Comparison of ENCODE assay signal across 9 cellular contexts in genomic region chr6:89350281-89351037, GRCh38. TPM values are rescaled to one million over a fixed set of nuclear protein-coding genes. Genes with fewer than 3 reads are reported as not detected.
DNase-seq lines count a peak whose midpoint lies in the region; ATAC-seq and TF ChIP-seq lines count a peak whose summit lies in the region.
"Had no signal": no experiment of that assay in that cellular context is flagged by ENCODE, and none has a peak within 500 bp of the region (broad histone marks: within the 10 kb centered on the region; RNA-seq: fewer than 3 reads in every experiment).

No MANE protein-coding gene starts in this region.

- peak overlapping the region; percentile 86 for H3K27ac ChIP-seq in cardiac muscle cell
- H3K27ac ChIP-seq in thoracic aorta, result no peak overlapping the region
- H3K27ac ChIP-seq: epithelial cell of prostate had no signal

- H3K9me3 ChIP-seq in cardiac muscle cell (ENCODE audit: low read depth), result no peaks in the 10 kb centered on the region
- no peaks in the 10 kb centered on the region for H3K9me3 ChIP-seq in thoracic aorta

- H3K4me3 Mint-ChIP-seq in T-helper 2 cell treated with Interferon-gamma antibody and Interleukin-4, amounts not matched to agents 5 μg/mL and 100 μg/mL, for 36 hours, result peak overlapping the region; percentile 98
- H3K4me3 Mint-ChIP-seq in glutamatergic neuron (ENCODE audit: unreplicated experiment), result peak overlapping the region; percentile 94

- H3K27me3 Mint-ChIP-seq in T-helper 2 cell treated with Interferon-gamma antibody and Interleukin-4, amounts not matched to agents 5 μg/mL and 100 μg/mL, for 36 hours (ENCODE audit: low read depth), result no peaks in the 10 kb centered on the region
- H3K27me3 Mint-ChIP-seq in glutamatergic neuron (ENCODE audit: unreplicated experiment), result peaks cover 7% of the 10 kb centered on the region

- H3K4me1 ChIP-seq in cardiac muscle cell (ENCODE audit: low read depth) (peaks cover 39% of the 10 kb centered on the region), thoracic aorta (ENCODE audit: control insufficient read depth in 1 of 2, low read depth in 2 of 2) (peaks cover 5 to 45% of the 10 kb centered on the region in 2 donors)

- no peak overlapping the region for H3K4me3 ChIP-seq in cardiac muscle cell
- peak overlapping the region; percentile 85 for H3K4me3 ChIP-seq in thoracic aorta

- H3K27me3 ChIP-seq in cardiac muscle cell, result no peaks in the 10 kb centered on the region
- no peaks in the 10 kb centered on the region for H3K27me3 ChIP-seq in thoracic aorta (replicated peaks; ENCODE audit: insufficient read depth)

- TF ChIP-seq CTCF in cardiac muscle cell (IDR thresholded peaks at IDR 0.05; ENCODE audit: low read depth, low read length) (no peak), glutamatergic neuron (IDR thresholded peaks at IDR 0.05; ENCODE audit: partially characterized antibody, unreplicated experiment) (no peak), thoracic aorta (IDR thresholded peaks at IDR 0.05) (no peak)

- intact Hi-C loops in Right ventricle myocardium superior (cut with DNase I), result no loop called here

- H3K9me3 Mint-ChIP-seq in T-helper 2 cell treated with Interferon-gamma antibody and Interleukin-4, amounts not matched to agents 5 μg/mL and 100 μg/mL, for 36 hours, result no peaks in the 10 kb centered on the region
- peaks cover 4% of the 10 kb centered on the region for H3K9me3 Mint-ChIP-seq in glutamatergic neuron (ENCODE audit: unreplicated experiment)

- DNase-seq in cardiac muscle cell (ENCODE audit: low read depth in 1 of 2, low spot score in 1 of 2), result peak in 1 of 2 donors; percentile 56
- DNase-seq in Right ventricle myocardium superior, result no peak
- DNase-seq in T-helper 2 cell treated with Interferon-gamma antibody and Interleukin-4, amounts not matched to agents 5 μg/mL and 100 μg/mL, for 36 hours (ENCODE audit: low spot score), result no peak
- no peak for DNase-seq in glutamatergic neuron
- no peak for DNase-seq in thoracic aorta (ENCODE audit: low spot score)
- DNase-seq in D341Med (ENCODE audit: low spot score), result no peak
- no peak for DNase-seq in occipital lobe (lab: John Stamatoyannopoulos, UW)

- ATAC-seq in Right ventricle myocardium superior (ENCODE audit: poor library complexity), result no peak
- ATAC-seq in HG03108 (IDR thresholded peaks at IDR 0.05; ENCODE audit: unreplicated experiment), result peak; percentile 36
- ATAC-seq in thoracic aorta (ENCODE audit: insufficient number of reproducible peaks, low FRiP score, low read depth), result no peak

- peaks cover 9% of the 10 kb centered on the region for H3K36me3 Mint-ChIP-seq in T-helper 2 cell treated with Interferon-gamma antibody and Interleukin-4, amounts not matched to agents 5 μg/mL and 100 μg/mL, for 36 hours (ENCODE audit: low read depth)
- H3K36me3 Mint-ChIP-seq in glutamatergic neuron (ENCODE audit: unreplicated experiment), result no peaks in the 10 kb centered on the region

- H3K27ac Mint-ChIP-seq in T-helper 2 cell treated with Interferon-gamma antibody and Interleukin-4, amounts not matched to agents 5 μg/mL and 100 μg/mL, for 36 hours, result peak overlapping the region; percentile 94
- no peak overlapping the region for H3K27ac Mint-ChIP-seq in glutamatergic neuron (ENCODE audit: unreplicated experiment)

- peaks cover 50% of the 10 kb centered on the region for H3K4me1 Mint-ChIP-seq in T-helper 2 cell treated with Interferon-gamma antibody and Interleukin-4, amounts not matched to agents 5 μg/mL and 100 μg/mL, for 36 hours (ENCODE audit: low read depth)
- peaks cover 7% of the 10 kb centered on the region for H3K4me1 Mint-ChIP-seq in glutamatergic neuron (ENCODE audit: low read depth, unreplicated experiment)

- no peaks in the 10 kb centered on the region for H3K36me3 ChIP-seq in cardiac muscle cell
- no peaks in the 10 kb centered on the region for H3K36me3 ChIP-seq in thoracic aorta

RNA-seq across cellular contexts. Expression of gene UBE2J1, which starts 2.1 kb away (rescaled TPM):
- total RNA-seq in cardiac muscle cell (17.9 and 19.8 TPM in 2 replicates), Right ventricle myocardium superior (11.9 TPM), glutamatergic neuron (ENCODE audit: unreplicated experiment) (31.5 TPM), thoracic aorta (10 to 100 TPM; 33.2 to 58.5 TPM), occipital lobe (62.5 TPM)
- polyA plus RNA-seq in cardiac muscle cell, result 26.4 and 28.7 TPM in 2 replicates

RNA-seq across cellular contexts. Expression of gene GABRR2, which starts 35.4 kb away (rescaled TPM):
- 0.39 and 0.83 TPM in 2 replicates for total RNA-seq in cardiac muscle cell
- 0.31 and 0.50 TPM in 2 replicates for polyA plus RNA-seq in cardiac muscle cell
- 0.54 TPM for total RNA-seq in Right ventricle myocardium superior
- total RNA-seq in glutamatergic neuron (ENCODE audit: unreplicated experiment), result 0.49 TPM
- 1 to 10 TPM in 1 of 2 donors, not detected in 1; 2.0 TPM for total RNA-seq in thoracic aorta
- total RNA-seq in occipital lobe, result 0.16 TPM
